In genomic region chr7:2018786-2019692, GRCh38 we compare ENCODE assay signal across 8 cellular contexts.
A peak's percentile ranks its signal among the peaks of the same experiment; 100 is the strongest.
DNase-seq lines count a peak whose midpoint lies in the region; ATAC-seq and TF ChIP-seq lines count a peak whose summit lies in the region.

No MANE protein-coding gene starts in this region.

- H3K27ac ChIP-seq in psoas muscle (peak overlapping the region; percentile 41), prostate gland (no peak overlapping the region)

- peaks cover under 1% of the 10 kb centered on the region for H3K36me3 Mint-ChIP-seq in glutamatergic neuron (ENCODE audit: unreplicated experiment)

- H3K27ac Mint-ChIP-seq in glutamatergic neuron (ENCODE audit: unreplicated experiment), result no peak overlapping the region

- 68 to 74% (median 69%) methylated on average over 32 of the region's 32 CpGs for WGBS in psoas muscle, 3 donors
- 63% methylated on average over 32 of the region's 32 CpGs for WGBS in prostate gland

- intact Hi-C loops in psoas muscle (cut with DNase I), result no loop called here
- intact Hi-C loops in prostate gland (cut with DNase I), result no loop called here

- H3K4me3 ChIP-seq in psoas muscle (peak overlapping the region; percentile 49), prostate gland (no peak overlapping the region)

- H3K36me3 ChIP-seq in psoas muscle (ENCODE audit: insufficient read depth in 1 of 2, low read depth in 1 of 2), result no peaks in the 10 kb centered on the region
- H3K36me3 ChIP-seq in prostate gland, result no peaks in the 10 kb centered on the region

- H3K4me1 ChIP-seq in psoas muscle, result peaks cover 6% of the 10 kb centered on the region
- H3K4me1 ChIP-seq in prostate gland (replicated peaks), result no peaks in the 10 kb centered on the region

- TF ChIP-seq POLR2A in prostate gland (IDR thresholded peaks at IDR 0.05), result no peak

- H3K9me3 ChIP-seq in psoas muscle (no peaks in the 10 kb centered on the region), prostate gland (no peaks in the 10 kb centered on the region)

- TF ChIP-seq CTCF in glutamatergic neuron (IDR thresholded peaks at IDR 0.05; ENCODE audit: partially characterized antibody, unreplicated experiment) (no peak), psoas muscle (IDR thresholded peaks at IDR 0.05) (no peak), prostate gland (IDR thresholded peaks at IDR 0.05) (no peak)

- H3K4me1 Mint-ChIP-seq in glutamatergic neuron (ENCODE audit: low read depth, unreplicated experiment), result peaks cover 21% of the 10 kb centered on the region

- peak; percentile 93 for DNase-seq in SKM-1 treated with dmso at 0.1 percent for 144 hours (lab: John Stamatoyannopoulos, UW; ENCODE audit: unreplicated experiment)
- DNase-seq in glutamatergic neuron, result no peak
- peak; percentile 55 to 64 for DNase-seq in psoas muscle
- no peak for DNase-seq in GM19240 (ENCODE audit: insufficient read length, low spot score)
- no peak for DNase-seq in iPS-NIHi7 (ENCODE audit: extremely low spot score)
- no peak for DNase-seq in prostate gland (ENCODE audit: low spot score)

- H3K9me3 Mint-ChIP-seq in glutamatergic neuron (ENCODE audit: unreplicated experiment), result peaks cover 7% of the 10 kb centered on the region

- peak overlapping the region; percentile 55 for H3K4me3 Mint-ChIP-seq in glutamatergic neuron (ENCODE audit: unreplicated experiment)

- peak; percentile 9 for ATAC-seq in GM21737 (IDR thresholded peaks at IDR 0.05; ENCODE audit: unreplicated experiment)
- ATAC-seq in psoas muscle, result peak in 3 of 4 donors; percentile 8 to 41 (median 26)
- ATAC-seq in GM18909 (IDR thresholded peaks at IDR 0.05; ENCODE audit: poor library complexity, unreplicated experiment), result no peak

- H3K27me3 ChIP-seq in psoas muscle (ENCODE audit: insufficient read depth in 3 of 3, low read length in 2 of 3), result no peaks in the 10 kb centered on the region
- H3K27me3 ChIP-seq in prostate gland (replicated peaks; ENCODE audit: insufficient read depth), result no peaks in the 10 kb centered on the region

- peaks cover 8% of the 10 kb centered on the region for H3K27me3 Mint-ChIP-seq in glutamatergic neuron (ENCODE audit: unreplicated experiment)

Comparison
In these comparisons a context has a peak if more than half of its experiments do, and no peak if none do; other contexts are left out.
1. DNase-seq: peak in SKM-1 treated with dmso at 0.1 percent for 144 hours (single experiment) and psoas muscle (2 of 2); none in glutamatergic neuron (single experiment), GM19240 (single experiment), iPS-NIHi7 (single experiment) and prostate gland (single experiment).